8 cellular contexts compared by ENCODE assay signal in genomic region chr4:133544097-133544496, GRCh38.
"Had no signal": no experiment of that assay in that cellular context is flagged by ENCODE, and none has a peak within 500 bp of the region (broad histone marks: within the 10 kb centered on the region; RNA-seq: fewer than 3 reads in every experiment).

No MANE protein-coding gene starts in this region.

- DNase-seq: GDM1, GF-D8 had no signal

- FAIRE-seq: G401.6, GM12878, GM12891, GM12892, GM18507, GM19239 had no signal

- H3K4me3 ChIP-seq: GM12878 had no signal

- ATAC-seq: GM12878 had no signal
